22 cellular contexts compared by ENCODE assay signal in the genomic region with DNA sequence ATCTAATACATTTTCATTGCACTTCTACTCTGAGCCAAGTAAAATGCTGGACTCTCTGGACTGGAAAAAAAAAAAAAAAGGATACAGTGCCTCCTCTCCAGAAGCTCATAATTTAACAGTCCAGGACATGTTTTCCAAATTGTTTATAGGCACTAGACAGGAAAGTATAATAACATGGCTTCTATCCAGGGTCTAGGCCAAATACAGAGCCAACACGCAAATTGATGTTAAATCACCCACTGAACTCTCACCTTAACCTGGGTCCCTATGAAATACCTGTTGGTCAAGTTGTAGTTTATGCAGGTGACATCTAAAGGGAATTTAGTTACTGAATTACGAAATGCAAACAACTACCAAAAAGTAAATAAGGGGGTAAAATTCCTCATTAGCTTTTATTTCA.
"Had no signal": no experiment of that assay in that cellular context is flagged by ENCODE, and none has a peak within 500 bp of the region (broad histone marks: within the 10 kb centered on the region; RNA-seq: fewer than 3 reads in every experiment).

No MANE protein-coding gene starts in this region.

- DNase-seq: MG63; NCI-H1092; NCI-H1105 treated with DMSO at 0.1 percent for 48 hours; NCI-H1417 treated with DMSO at 0.1 percent for 48 hours; NCI-H146; NCI-H1694 treated with DMSO at 0.1 percent for 48 hours; NCI-H1930; NCI-H2081; NCI-H2107; NCI-H2227 treated with DMSO at 0.1 percent for 48 hours; NCI-H524; NCI-H526 treated with DMSO at 0.1 percent for 48 hours; NCI-H748 treated with DMSO at 0.1 percent for 48 hours; NK-92 treated with Interleukin-12 subunit alpha and Interleukin-12 subunit beta, amount 100 ng/mL, for 24 hours; PC-3; SHP77; SK-N-SH; SW 1271; T-cell had no signal

- ATAC-seq: K562, Panc1, PC-3, T-cell had no signal

- H3K36me3 Mint-ChIP-seq: IgD-negative memory B cell, T-cell had no signal

- H3K4me1 Mint-ChIP-seq: IgD-negative memory B cell, T-cell had no signal

- H3K27ac Mint-ChIP-seq: IgD-negative memory B cell, T-cell had no signal

- H3K4me3 Mint-ChIP-seq: IgD-negative memory B cell, T-cell had no signal
